In genomic region chr4:119697887-119698393, GRCh38 we compare ENCODE assay signal across 2 cellular contexts.
A peak's percentile ranks its signal among the peaks of the same experiment; 100 is the strongest.
TF ChIP-seq lines count a peak whose summit lies in the region.

No MANE protein-coding gene starts in this region.

TF ChIP-seq in HepG2, 621 proteins besides CTCF, POLR2A, EP300 and RAD21 (continues in another document):
- TF ChIP-seq SOX6 (IDR thresholded peaks at IDR 0.05) (no peak), SOX6 (CRISPR knock-in tag; IDR thresholded peaks at IDR 0.05) (peak; percentile 73; the same call in 1 of the 2 replicates), MAFG (CRISPR knock-in tag; IDR thresholded peaks at IDR 0.05) (no peak), SOX5 (CRISPR knock-in tag; IDR thresholded peaks at IDR 0.05; ENCODE audit: borderline replicate concordance) (peak; percentile 32; the same call in 1 of the 2 replicates), GABPA (IDR thresholded peaks at IDR 0.05; ENCODE audit: low read depth, low read length) (no peak), GABPA (CRISPR knock-in tag; IDR thresholded peaks at IDR 0.05; ENCODE audit: low read depth) (no peak), TFAP4 (IDR thresholded peaks at IDR 0.05; ENCODE audit: borderline replicate concordance, low read depth) (0 out of 2 replicates have a peak, but pooled peaks have one; percentile 20), GFI1 (CRISPR knock-in tag; IDR thresholded peaks at IDR 0.05; ENCODE audit: borderline replicate concordance) (0 out of 2 replicates have a peak, but pooled peaks have one; percentile 30), FOXA3 (CRISPR knock-in tag; IDR thresholded peaks at IDR 0.05) (0 out of 2 replicates have a peak, but pooled peaks have one; percentile 11), BCL6 (CRISPR knock-in tag; IDR thresholded peaks at IDR 0.05) (0 out of 2 replicates have a peak, but pooled peaks have one; percentile 10), KAT2B (IDR thresholded peaks at IDR 0.05; ENCODE audit: borderline replicate concordance, low read depth, low read length) (peak; percentile 68; the same call in 1 of the 2 replicates), GATAD2A (CRISPR knock-in tag; IDR thresholded peaks at IDR 0.05) (peak; percentile 39; the same call in 1 of the 2 replicates), POGZ (CRISPR knock-in tag; IDR thresholded peaks at IDR 0.05) (no peak), ARID5B (CRISPR knock-in tag; IDR thresholded peaks at IDR 0.05) (0 out of 2 replicates have a peak, but pooled peaks have one; percentile 15), RCOR2 (CRISPR knock-in tag; IDR thresholded peaks at IDR 0.05) (no peak), ZNF878 (CRISPR knock-in tag; IDR thresholded peaks at IDR 0.05) (no peak), SOX13 (IDR thresholded peaks at IDR 0.05) (no peak), SOX13 (CRISPR knock-in tag; conservative IDR thresholded peaks at IDR 0.05 in 1 of 2, IDR thresholded peaks at IDR 0.05 in 1 of 2) (peak in 1 of 2 experiments; percentile 63; a peak in 2 of 4 replicates), ONECUT2 (CRISPR knock-in tag; IDR thresholded peaks at IDR 0.05) (0 out of 2 replicates have a peak, but pooled peaks have one; percentile 44)
- TF ChIP-seq, protein P1, sequence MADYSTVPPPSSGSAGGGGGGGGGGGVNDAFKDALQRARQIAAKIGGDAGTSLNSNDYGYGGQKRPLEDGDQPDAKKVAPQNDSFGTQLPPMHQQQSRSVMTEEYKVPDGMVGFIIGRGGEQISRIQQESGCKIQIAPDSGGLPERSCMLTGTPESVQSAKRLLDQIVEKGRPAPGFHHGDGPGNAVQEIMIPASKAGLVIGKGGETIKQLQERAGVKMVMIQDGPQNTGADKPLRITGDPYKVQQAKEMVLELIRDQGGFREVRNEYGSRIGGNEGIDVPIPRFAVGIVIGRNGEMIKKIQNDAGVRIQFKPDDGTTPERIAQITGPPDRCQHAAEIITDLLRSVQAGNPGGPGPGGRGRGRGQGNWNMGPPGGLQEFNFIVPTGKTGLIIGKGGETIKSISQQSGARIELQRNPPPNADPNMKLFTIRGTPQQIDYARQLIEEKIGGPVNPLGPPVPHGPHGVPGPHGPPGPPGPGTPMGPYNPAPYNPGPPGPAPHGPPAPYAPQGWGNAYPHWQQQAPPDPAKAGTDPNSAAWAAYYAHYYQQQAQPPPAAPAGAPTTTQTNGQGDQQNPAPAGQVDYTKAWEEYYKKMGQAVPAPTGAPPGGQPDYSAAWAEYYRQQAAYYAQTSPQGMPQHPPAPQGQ (CRISPR knock-in tag; IDR thresholded peaks at IDR 0.05; ENCODE audit: borderline replicate concordance): no peak

TF ChIP-seq in IMR-90, 13 proteins besides CTCF, POLR2A, EP300 and RAD21:
- TF ChIP-seq BHLHE40 (IDR thresholded peaks at IDR 0.05; ENCODE audit: low read depth, low read length) (no peak), RFX5 (IDR thresholded peaks at IDR 0.05; ENCODE audit: low read depth, low read length) (no peak), NFE2L2 (IDR thresholded peaks at IDR 0.05; ENCODE audit: low read depth, low read length) (no peak), MAZ (IDR thresholded peaks at IDR 0.05; ENCODE audit: borderline replicate concordance, low read depth, low read length) (no peak), CEBPB (IDR thresholded peaks at IDR 0.05; ENCODE audit: low read depth, low read length) (no peak)
